ENCODE assay signal across 8 cellular contexts in genomic region chr1:14923400-14924011, GRCh38.
DNase-seq lines count a peak whose midpoint lies in the region; TF ChIP-seq lines count a peak whose summit lies in the region.

No MANE protein-coding gene starts in this region.

- TF ChIP-seq CTCF in Calu3 (IDR thresholded peaks at IDR 0.05; ENCODE audit: unreplicated experiment), result no peak

- no TSS peak for BruUV-seq in Calu3 (replicated peaks; lab: Mats Ljungman, UMichigan)

- H3K9me3 ChIP-seq in SJSA1 (replicated peaks) (no peaks in the 10 kb centered on the region), esophagus (ENCODE audit: control insufficient read depth in 2 of 2, insufficient read depth in 1 of 2, low read depth in 1 of 2, low read length in 1 of 2) (no peaks in the 10 kb centered on the region)

- H3K9me3 Mint-ChIP-seq in Calu3 (ENCODE audit: low read depth, unreplicated experiment), result no peaks in the 10 kb centered on the region

- H3K36me3 ChIP-seq in SJSA1 (no peaks in the 10 kb centered on the region), esophagus (ENCODE audit: control insufficient read depth in 2 of 2, insufficient read depth in 2 of 2, low read length in 1 of 2) (no peaks in the 10 kb centered on the region), rectal smooth muscle tissue (ENCODE audit: control insufficient read depth, insufficient read depth, low read length) (no peaks in the 10 kb centered on the region)

- H3K27ac ChIP-seq in SJSA1, result no peak overlapping the region
- H3K27ac ChIP-seq in esophagus (ENCODE audit: low read depth in 2 of 2, low read length in 1 of 2), result peak overlapping the region; percentile 37 to 56
- H3K27ac ChIP-seq in rectal smooth muscle tissue (ENCODE audit: low read depth, low read length), result no peak overlapping the region

- H3K9ac ChIP-seq in rectal smooth muscle tissue (ENCODE audit: low read length), result no peak overlapping the region

- no peaks in the 10 kb centered on the region for H3K4me1 Mint-ChIP-seq in Calu3 (ENCODE audit: low read depth, unreplicated experiment)

- H3K4me3 Mint-ChIP-seq in Calu3 (ENCODE audit: low read depth, unreplicated experiment), result peak overlapping the region; percentile 49

- H3K4me1 ChIP-seq in SJSA1 (replicated peaks), result peaks cover 28% of the 10 kb centered on the region
- peaks cover 0 to 2% of the 10 kb centered on the region in 2 donors for H3K4me1 ChIP-seq in esophagus (ENCODE audit: control insufficient read depth in 2 of 2, insufficient read depth in 2 of 2, low read length in 1 of 2)
- H3K4me1 ChIP-seq in rectal smooth muscle tissue (ENCODE audit: control insufficient read depth, insufficient read depth, low read length), result no peaks in the 10 kb centered on the region

- intact Hi-C loops in Calu3 (cut with micrococcal nuclease; ENCODE audit: unreplicated experiment), result no loop called here

- H3K27me3 Mint-ChIP-seq in Calu3 (ENCODE audit: unreplicated experiment), result peaks cover 29% of the 10 kb centered on the region

- H3K4me3 ChIP-seq in SJSA1 (peak overlapping the region; percentile 68), esophagus (ENCODE audit: low read depth in 1 of 2, low read length in 2 of 2) (peak overlapping the region; percentile 20 to 78), rectal smooth muscle tissue (ENCODE audit: low read length) (peak overlapping the region; percentile 25)

- DNase-seq in Calu3 (no peak), SJSA1 (ENCODE audit: low read depth in 1 of 2, low spot score in 2 of 2) (no peak), SW480 (ENCODE audit: low spot score) (no peak), NCI-H345 (lab: John Stamatoyannopoulos, UW) (no peak), iPS-NIHi7 (ENCODE audit: extremely low spot score) (no peak), putamen (ENCODE audit: low spot score) (no peak)

- H3K36me3 Mint-ChIP-seq in Calu3 (ENCODE audit: insufficient read depth, unreplicated experiment), result peaks cover 8% of the 10 kb centered on the region

- CTCF ChIA-PET in Calu3 (lab: Charles Lee), result no interaction called here

- H3K27me3 ChIP-seq in SJSA1 (replicated peaks) (no peaks in the 10 kb centered on the region), esophagus (ENCODE audit: control insufficient read depth in 1 of 2, insufficient read depth in 2 of 2, low read length in 2 of 2) (no peaks in the 10 kb centered on the region), rectal smooth muscle tissue (ENCODE audit: control insufficient read depth, insufficient read depth, low read length) (peaks cover 6% of the 10 kb centered on the region)

- 15 to 24% methylated on average over 25 to 31 of the region's 31 CpGs for WGBS in esophagus, 2 donors

- no peak overlapping the region for H3K27ac Mint-ChIP-seq in Calu3 (ENCODE audit: unreplicated experiment)

Comparison
In these comparisons a context has a peak if more than half of its experiments do, and no peak if none do; other contexts are left out.
1. H3K27ac ChIP-seq: peak in esophagus (2 of 2); none in SJSA1 (single experiment) and rectal smooth muscle tissue (single experiment).
2. Peak in every context shown above with its lines, with median percentiles within 50 percentile points of each other: H3K4me3 ChIP-seq.